Comparison of ENCODE assay signal across 18 cellular contexts in genomic region chr17:46170609-46171432, GRCh38. TPM values are rescaled to one million over a fixed set of nuclear protein-coding genes. Genes with fewer than 3 reads are reported as not detected.
A peak's percentile ranks its signal among the peaks of the same experiment; 100 is the strongest.
DNase-seq lines count a peak whose midpoint lies in the region; ATAC-seq and TF ChIP-seq lines count a peak whose summit lies in the region.
"Had no signal": no experiment of that assay in that cellular context is flagged by ENCODE, and none has a peak within 500 bp of the region (broad histone marks: within the 10 kb centered on the region; RNA-seq: fewer than 3 reads in every experiment).

No MANE protein-coding gene starts in this region.

- H4K12ac ChIP-seq in trophoblast cell (ENCODE audit: low read depth, low read length) = no peak overlapping the region

- H3K23ac ChIP-seq in trophoblast cell (ENCODE audit: low read length) (no peak overlapping the region), mesenchymal stem cell (ENCODE audit: low read length in 2 of 2) (no peak overlapping the region)

- 98% methylated on average over 11 of the region's 11 CpGs for WGBS in mammary epithelial cell (ENCODE audit: low coverage, missing lambda C conversion rate)
- no CpG with 5 or more reads among the region's 11 CpGs for WGBS in trophoblast cell (ENCODE audit: extremely low coverage, insufficient coverage, insufficient read length)
- WGBS in mesenchymal stem cell = 99% methylated on average over 11 of the region's 11 CpGs

- dilution Hi-C loops in mammary epithelial cell (cut with HindIII; ENCODE audit: low sequenced_read_pairs) = no loop called here

- H4K8ac ChIP-seq in trophoblast cell (ENCODE audit: low read depth, low read length) = no peak overlapping the region
- no peak overlapping the region for H4K8ac ChIP-seq in mesenchymal stem cell (ENCODE audit: low read length)

- H2BK120ac ChIP-seq in trophoblast cell (ENCODE audit: insufficient read depth, low read length, poor library complexity) = no peak overlapping the region
- no peak overlapping the region for H2BK120ac ChIP-seq in mesenchymal stem cell (ENCODE audit: low read depth, low read length)

- CTCF ChIA-PET in mammary epithelial cell (lab: Charles Lee; ENCODE audit: low non-redundant PET) = no interaction called here

- H2AK5ac ChIP-seq in trophoblast cell (ENCODE audit: low read length) (no peak overlapping the region), mesenchymal stem cell (ENCODE audit: low read length, severe bottlenecking) (no peak overlapping the region)

- peaks cover 7% of the 10 kb centered on the region for H4K20me1 ChIP-seq in mammary epithelial cell (ENCODE audit: insufficient read depth, low read length)

- H3K79me2 ChIP-seq in mammary epithelial cell (ENCODE audit: insufficient read depth, low read length) = peaks cover 100% of the 10 kb centered on the region
- peaks cover 19% of the 10 kb centered on the region for H3K79me2 ChIP-seq in trophoblast cell (ENCODE audit: control insufficient read depth, insufficient read depth, low read length, poor library complexity)

- H3K14ac ChIP-seq in trophoblast cell (ENCODE audit: low read length) (no peak overlapping the region), mesenchymal stem cell (ENCODE audit: low read length in 2 of 2) (no peak overlapping the region)

- peak overlapping the region; percentile 1 for H3K27ac Mint-ChIP-seq in activated T-cell treated with anti-CD3 and anti-CD28 coated beads, Interleukin-2, amount 50 U/mL, for 72 hours
- H3K27ac Mint-ChIP-seq in IgD-negative memory B cell = peak overlapping the region in 2 of 3 donors; percentile 28 to 54
- H3K27ac Mint-ChIP-seq: activated CD4-positive, alpha-beta T cell treated with anti-CD3 and anti-CD28 coated beads for 36 hours; type B pancreatic cell had no signal

- in situ Hi-C loops in mammary epithelial cell (cut with MboI; ENCODE audit: low sequenced_read_pairs in 2 of 2) = no loop called here

- no peak for ATAC-seq in activated T-cell treated with anti-CD3 and anti-CD28 coated beads, Interleukin-2, amount 50 U/mL, for 72 hours (replicated peaks in 1 of 2)
- ATAC-seq: activated CD4-positive, alpha-beta T cell treated with anti-CD3 and anti-CD28 coated beads for 36 hours had no signal

- H3K9ac ChIP-seq in mammary epithelial cell (ENCODE audit: insufficient read depth, low read length) (no peak overlapping the region), trophoblast cell (ENCODE audit: low read length) (no peak overlapping the region), mesenchymal stem cell (ENCODE audit: low read length) (no peak overlapping the region)

- H3K4me3 ChIP-seq in mammary epithelial cell (replicated peaks in 1 of 3; ENCODE audit: insufficient read depth in 1 of 3, low read depth in 2 of 3, low read length in 3 of 3) = no peak overlapping the region
- H3K4me3 ChIP-seq in trophoblast cell (ENCODE audit: low read depth, low read length) = no peak overlapping the region
- no peak overlapping the region for H3K4me3 ChIP-seq in mesenchymal stem cell (ENCODE audit: insufficient read depth in 1 of 2, low read depth in 1 of 2, low read length in 2 of 2)
- H3K4me3 ChIP-seq: coronary artery had no signal

- H4K91ac ChIP-seq in trophoblast cell (ENCODE audit: low read depth, low read length) (no peak overlapping the region), mesenchymal stem cell (ENCODE audit: low read length) (no peak overlapping the region)

- H3K27ac ChIP-seq in mammary epithelial cell (ENCODE audit: insufficient read depth, low read depth, low read length) (no peak overlapping the region), trophoblast cell (ENCODE audit: low read depth, low read length) (no peak overlapping the region), mesenchymal stem cell (ENCODE audit: low read length, poor library complexity, severe bottlenecking) (no peak overlapping the region)
- H3K27ac ChIP-seq: coronary artery, epithelial cell of prostate, RWPE1 had no signal

- TF ChIP-seq CTCF in mammary epithelial cell (conservative IDR thresholded peaks at IDR 0.05 in 1 of 2, IDR thresholded peaks at IDR 0.05 in 1 of 2; ENCODE audit: extremely low read depth in 1 of 2, insufficient read depth in 1 of 2, low read depth in 1 of 2, low read length in 2 of 2) = no peak

- H3K27me3 ChIP-seq in mammary epithelial cell (ENCODE audit: insufficient read depth, low read length) = no peaks in the 10 kb centered on the region
- H3K27me3 ChIP-seq in trophoblast cell (ENCODE audit: insufficient read depth, low read length) = no peaks in the 10 kb centered on the region
- H3K27me3 ChIP-seq in mesenchymal stem cell (ENCODE audit: control insufficient read depth in 1 of 2, insufficient read depth in 1 of 2, low read length in 2 of 2) = no peaks in the 10 kb centered on the region

- H3K9me3 Mint-ChIP-seq in activated T-cell treated with anti-CD3 and anti-CD28 coated beads, Interleukin-2, amount 50 U/mL, for 72 hours = no peaks in the 10 kb centered on the region
- H3K9me3 Mint-ChIP-seq in IgD-negative memory B cell = no peaks in the 10 kb centered on the region
- H3K9me3 Mint-ChIP-seq: type B pancreatic cell had no signal

- H3K79me1 ChIP-seq in trophoblast cell (ENCODE audit: low read length) (no peaks in the 10 kb centered on the region), mesenchymal stem cell (replicated peaks; ENCODE audit: low read length, poor library complexity, severe bottlenecking) (peaks cover 15% of the 10 kb centered on the region)

- no peak overlapping the region for H2BK5ac ChIP-seq in trophoblast cell (ENCODE audit: low read depth, low read length, poor library complexity)
- no peak overlapping the region for H2BK5ac ChIP-seq in mesenchymal stem cell (ENCODE audit: low read depth, low read length, poor library complexity, severe bottlenecking)

- H2BK12ac ChIP-seq in trophoblast cell (ENCODE audit: low read length) (no peak overlapping the region), mesenchymal stem cell (ENCODE audit: low read length in 2 of 2) (no peak overlapping the region)

- H2BK15ac ChIP-seq in mesenchymal stem cell (ENCODE audit: low read depth, poor library complexity, severe bottlenecking) = no peak overlapping the region

- peaks cover 6 to 34% of the 10 kb centered on the region in 2 donors for H3K36me3 Mint-ChIP-seq in activated T-cell treated with anti-CD3 and anti-CD28 coated beads, Interleukin-2, amount 50 U/mL, for 72 hours (ENCODE audit: insufficient read depth in 2 of 2)
- H3K36me3 Mint-ChIP-seq in IgD-negative memory B cell = peaks cover 1% of the 10 kb centered on the region

- H3K4me2 ChIP-seq in mammary epithelial cell (ENCODE audit: insufficient read depth, low read depth, low read length) (no peak overlapping the region), trophoblast cell (ENCODE audit: low read length) (no peak overlapping the region), mesenchymal stem cell (ENCODE audit: low read length, poor library complexity, severe bottlenecking) (no peak overlapping the region)

- DNase-seq in activated T-cell treated with anti-CD3 and anti-CD28 coated beads, Interleukin-2, amount 50 U/mL, for 72 hours = no peak
- no peak for DNase-seq in activated T-cell treated with anti-CD3 and anti-CD28 coated beads, Interleukin-2, amount 50 U/mL, for 48 hours
- DNase-seq in mammary epithelial cell (no peak), trophoblast cell (peak; percentile 16 to 62), NCI-H187 (lab: John Stamatoyannopoulos, UW) (no peak), mesenchymal stem cell (no peak), RPMI8226 (no peak)
- DNase-seq: activated CD4-positive, alpha-beta T cell treated with anti-CD3 and anti-CD28 coated beads for 36 hours; anterior cingulate cortex; GF-D8; KG1; NCI-H1105 treated with DMSO at 0.1 percent for 48 hours; NCI-H2171 had no signal

- peaks cover 86% of the 10 kb centered on the region for H3K4me1 Mint-ChIP-seq in activated T-cell treated with anti-CD3 and anti-CD28 coated beads, Interleukin-2, amount 50 U/mL, for 72 hours (ENCODE audit: low read depth)
- peaks cover 29 to 57% (median 54%) of the 10 kb centered on the region in 3 donors for H3K4me1 Mint-ChIP-seq in IgD-negative memory B cell

- intact Hi-C loops in mammary epithelial cell (cut with micrococcal nuclease) = no loop called here

- H3K9me3 ChIP-seq in mammary epithelial cell (replicated peaks; ENCODE audit: insufficient read depth, low read length) (no peaks in the 10 kb centered on the region), trophoblast cell (ENCODE audit: insufficient read depth, low read depth, low read length) (no peaks in the 10 kb centered on the region), mesenchymal stem cell (ENCODE audit: control insufficient read depth, low read length) (no peaks in the 10 kb centered on the region)

- H3K18ac ChIP-seq in trophoblast cell (ENCODE audit: low read length) (no peak overlapping the region), mesenchymal stem cell (ENCODE audit: low read depth in 1 of 2, low read length in 2 of 2) (no peak overlapping the region)

- peak overlapping the region in 1 of 2 donors; percentile 0 for H3K4me3 Mint-ChIP-seq in activated T-cell treated with anti-CD3 and anti-CD28 coated beads, Interleukin-2, amount 50 U/mL, for 72 hours
- peak overlapping the region in 1 of 4 donors; percentile 49 for H3K4me3 Mint-ChIP-seq in IgD-negative memory B cell
- H3K4me3 Mint-ChIP-seq: activated CD4-positive, alpha-beta T cell treated with anti-CD3 and anti-CD28 coated beads for 36 hours; type B pancreatic cell had no signal

- peaks cover 18% of the 10 kb centered on the region for H3K36me3 ChIP-seq in mammary epithelial cell (ENCODE audit: insufficient read depth, low read length)
- peaks cover 22% of the 10 kb centered on the region in 2 experiments for H3K36me3 ChIP-seq in trophoblast cell (ENCODE audit: control insufficient read depth in 1 of 2, insufficient read depth in 2 of 2, low read length in 2 of 2)
- H3K36me3 ChIP-seq in mesenchymal stem cell (ENCODE audit: control insufficient read depth in 1 of 2, insufficient read depth in 2 of 2, low read depth in 1 of 2, low read length in 2 of 2) = peaks cover 22 to 44% of the 10 kb centered on the region in 2 experiments

- BruUV-seq in mammary epithelial cell (replicated peaks; lab: Mats Ljungman, UMichigan) = TSS peak; percentile 61

- no peaks in the 10 kb centered on the region for H3K27me3 Mint-ChIP-seq in activated T-cell treated with anti-CD3 and anti-CD28 coated beads, Interleukin-2, amount 50 U/mL, for 72 hours (ENCODE audit: low read depth)
- no peaks in the 10 kb centered on the region for H3K27me3 Mint-ChIP-seq in IgD-negative memory B cell
- H3K27me3 Mint-ChIP-seq: activated CD4-positive, alpha-beta T cell treated with anti-CD3 and anti-CD28 coated beads for 36 hours; type B pancreatic cell had no signal

- H2AFZ ChIP-seq in mammary epithelial cell (ENCODE audit: low read depth, low read length) (no peak overlapping the region), trophoblast cell (ENCODE audit: insufficient read depth, low read length, poor library complexity) (no peak overlapping the region), mesenchymal stem cell (ENCODE audit: low read depth, low read length) (no peak overlapping the region)

- H3K4me1 ChIP-seq in mammary epithelial cell (ENCODE audit: insufficient read depth, low read length) (peaks cover under 1% of the 10 kb centered on the region), trophoblast cell (ENCODE audit: control insufficient read depth in 1 of 2, insufficient read depth in 2 of 2, low read length in 2 of 2) (peaks cover 0 to 1% of the 10 kb centered on the region in 2 experiments), mesenchymal stem cell (ENCODE audit: control insufficient read depth, insufficient read depth, low read depth, low read length) (peaks cover 14% of the 10 kb centered on the region)

- H3K4ac ChIP-seq in trophoblast cell (ENCODE audit: low read depth, low read length) (peak overlapping the region; percentile 69), mesenchymal stem cell (ENCODE audit: low read depth in 1 of 2, low read length in 2 of 2) (peak overlapping the region in 1 of 2 experiments; percentile 17)

RNA-seq across cellular contexts. Expression of gene KANSL1, which starts 22.4 kb away (rescaled TPM):
- 100 to 1,000 TPM in 1 of 2 donors, 10 to 100 TPM in 1; 73.5 to 130 TPM for total RNA-seq in activated T-cell treated with anti-CD3 and anti-CD28 coated beads, Interleukin-2, amount 50 U/mL, for 72 hours
- polyA plus RNA-seq in IgD-negative memory B cell (16.4 TPM), mammary epithelial cell (3.1 TPM)
- total RNA-seq in mammary epithelial cell = 10 to 100 TPM; 54.3 to 56.7 TPM
- polyA minus RNA-seq in mammary epithelial cell = 74.6 TPM
- 34.1 and 34.6 TPM in 2 replicates for polyA plus RNA-seq in trophoblast cell (2013)
- 20.1 TPM for polyA plus RNA-seq in mesenchymal stem cell (2013, experiment 1 of 2)
- 20.0 TPM for polyA plus RNA-seq in mesenchymal stem cell (2013, experiment 2 of 2)

Comparison
In these comparisons a context has a peak if more than half of its experiments do, and no peak if none do; other contexts are left out.
1. DNase-seq: peak in trophoblast cell (2 of 2); none in activated T-cell treated with anti-CD3 and anti-CD28 coated beads, Interleukin-2, amount 50 U/mL, for 72 hours (0 of 2), activated T-cell treated with anti-CD3 and anti-CD28 coated beads, Interleukin-2, amount 50 U/mL, for 48 hours (0 of 2), mammary epithelial cell (single experiment), NCI-H187 (0 of 2), mesenchymal stem cell (single experiment) and RPMI8226 (single experiment).